8 cellular contexts compared by ENCODE assay signal in genomic region chr6:30684386-30685156, GRCh38. TPM values are rescaled to one million over a fixed set of nuclear protein-coding genes. Genes with fewer than 3 reads are reported as not detected.
DNase-seq lines count a peak whose midpoint lies in the region; ATAC-seq and TF ChIP-seq lines count a peak whose summit lies in the region.

No MANE protein-coding gene starts in this region.

- POLR2A ChIA-PET in IMR-90 (lab: Charles Lee; ENCODE audit: unreplicated experiment), result interaction anchor here (0.7 kb wide), 1 partner anchor 70 kb away, joined by 6 read pairs; no protein-coding TSS in a partner anchor
- POLR2A ChIA-PET in naive thymus-derived CD4-positive, alpha-beta T cell (lab: Charles Lee), result interaction anchor here (0.9 to 15.7 kb wide), 9 partner anchors 6 to 114 kb away, joined by 3 to 499 read pairs (median 7); partner anchors contain the start of genes MDC1, NRM and TUBB

- H3K14ac ChIP-seq in IMR-90 (replicated peaks; ENCODE audit: low read depth, low read length), result peak overlapping the region; percentile 100

- peaks cover 24% of the 10 kb centered on the region for H3K4me1 ChIP-seq in IMR-90 (ENCODE audit: control insufficient read depth, insufficient read depth, low read length)
- peaks cover 14 to 20% of the 10 kb centered on the region in 2 donors for H3K4me1 ChIP-seq in naive thymus-derived CD4-positive, alpha-beta T cell (ENCODE audit: control insufficient read depth in 2 of 2, insufficient read depth in 2 of 2, low read length in 2 of 2)

- H3K4me3 ChIP-seq in IMR-90 (ENCODE audit: insufficient read depth, low read depth, low read length) (peak overlapping the region; percentile 97), epithelial cell of esophagus (ENCODE audit: low read length) (peak overlapping the region; percentile 70)
- H3K4me3 ChIP-seq in naive thymus-derived CD4-positive, alpha-beta T cell (ENCODE audit: low read length), result peak overlapping the region; percentile 98

- peak overlapping the region; percentile 100 for H3K27ac ChIP-seq in IMR-90 (ENCODE audit: insufficient read depth, low read length)
- H3K27ac ChIP-seq in naive thymus-derived CD4-positive, alpha-beta T cell (ENCODE audit: low read depth, low read length), result peak overlapping the region; percentile 95

- peak overlapping the region; percentile 99 for H4K91ac ChIP-seq in IMR-90 (ENCODE audit: insufficient read depth, low read depth, low read length)

- peak overlapping the region; percentile 100 for H2AK5ac ChIP-seq in IMR-90 (ENCODE audit: low read depth, low read length)

- no peak overlapping the region for H2AFZ ChIP-seq in IMR-90 (replicated peaks; ENCODE audit: low read length, poor library complexity)

- peak overlapping the region; percentile 90 to 96 for H4K8ac ChIP-seq in IMR-90 (ENCODE audit: low read depth in 2 of 2, low read length in 2 of 2)

- H3K18ac ChIP-seq in IMR-90 (ENCODE audit: low read depth, low read length), result peak overlapping the region; percentile 92

- no peak for TF ChIP-seq CTCF in IMR-90 (conservative IDR thresholded peaks at IDR 0.05; ENCODE audit: low read depth, low read length)
- TF ChIP-seq CTCF in epithelial cell of esophagus (IDR thresholded peaks at IDR 0.05; ENCODE audit: insufficient read depth, low read depth, low read length, missing control alignments), result no peak

- no peaks in the 10 kb centered on the region for H3K27me3 Mint-ChIP-seq in naive thymus-derived CD4-positive, alpha-beta T cell

- peak overlapping the region; percentile 96; the same call in 2 of the 3 replicates for H2BK15ac ChIP-seq in IMR-90 (ENCODE audit: low read depth, low read length)

- peak overlapping the region; percentile 96 to 99 (median 98) for H3K27ac Mint-ChIP-seq in naive thymus-derived CD4-positive, alpha-beta T cell

- peak overlapping the region; percentile 96 for H3K4me2 ChIP-seq in IMR-90 (ENCODE audit: low read depth, low read length)

- H3K4me1 Mint-ChIP-seq in naive thymus-derived CD4-positive, alpha-beta T cell, result peaks cover 42 to 53% (median 43%) of the 10 kb centered on the region in 7 donors

- peak overlapping the region; percentile 100 for H2AK9ac ChIP-seq in IMR-90 (replicated peaks; ENCODE audit: low read depth, low read length, poor library complexity)

- peaks cover 16 to 40% of the 10 kb centered on the region in 2 experiments; a peak in 3 of 4 replicates for H3K79me1 ChIP-seq in IMR-90 (ENCODE audit: low read depth in 1 of 2, low read length in 2 of 2)

- peaks cover 18 to 68% (median 22%) of the 10 kb centered on the region in 5 donors for H3K36me3 Mint-ChIP-seq in naive thymus-derived CD4-positive, alpha-beta T cell

- H3K56ac ChIP-seq in IMR-90 (ENCODE audit: extremely low read depth, insufficient read depth, low read length), result peak overlapping the region; percentile 100

- no peak for ATAC-seq in IMR-90 (ENCODE audit: low read depth)
- ATAC-seq in naive thymus-derived CD4-positive, alpha-beta T cell, result no peak
- no peak for ATAC-seq in GM18519 (IDR thresholded peaks at IDR 0.05; ENCODE audit: low FRiP score, unreplicated experiment)

- H4K5ac ChIP-seq in IMR-90 (ENCODE audit: low read depth, low read length), result peak overlapping the region; percentile 73

- H3K9ac ChIP-seq in IMR-90 (ENCODE audit: low read depth, low read length), result peak overlapping the region; percentile 100

- H2BK20ac ChIP-seq in IMR-90 (ENCODE audit: low read depth, low read length), result 0 out of 2 replicates have a peak overlapping the region, but pooled peaks have one; percentile 32

- no peak for TF ChIP-seq RAD21 in IMR-90 (IDR thresholded peaks at IDR 0.05; ENCODE audit: low read length)

- in situ Hi-C loops in IMR-90 (cut with MboI; ENCODE audit: low sequenced_read_pairs), result loop anchor here (5.0 kb wide), 1 partner anchor 38 kb away; the partner anchor contains the start of gene TUBB

- H3K9me1 ChIP-seq in IMR-90 (ENCODE audit: insufficient read depth, low read length), result peaks cover 8% of the 10 kb centered on the region

- BruUV-seq in IMR-90 (replicated peaks; lab: Mats Ljungman, UMichigan), result no TSS peak

- dilution Hi-C loops in IMR-90 (cut with HindIII; ENCODE audit: low sequenced_read_pairs, unreplicated experiment), result no loop called here

- peak overlapping the region; percentile 98 for H2BK5ac ChIP-seq in IMR-90 (ENCODE audit: low read depth, low read length, poor library complexity, severe bottlenecking)

- peaks cover 40% of the 10 kb centered on the region for H3K36me3 ChIP-seq in IMR-90 (ENCODE audit: control insufficient read depth, insufficient read depth, low read length)
- H3K36me3 ChIP-seq in naive thymus-derived CD4-positive, alpha-beta T cell (ENCODE audit: control insufficient read depth in 2 of 3, insufficient read depth in 3 of 3, low read length in 3 of 3), result peaks cover 0 to 42% (median 5%) of the 10 kb centered on the region in 3 experiments

- peak; percentile 2 for DNase-seq in AG08396 (ENCODE audit: low spot score)
- DNase-seq in IMR-90, result peak; percentile 44
- DNase-seq in activated CD4-positive, alpha-beta T cell treated with anti-CD3 and anti-CD28 coated beads, Interleukin-2, amount 50 U/mL, for 48 hours, result peak; percentile 68 to 73
- DNase-seq in epithelial cell of esophagus (ENCODE audit: low read depth), result peak; percentile 44
- peak in 3 of 9 donors; percentile 31 to 59 (median 54) for DNase-seq in naive thymus-derived CD4-positive, alpha-beta T cell
- DNase-seq in ureter (ENCODE audit: low spot score), result peak; percentile 62
- DNase-seq in HuH-7 (ENCODE audit: low spot score), result no peak

- no peaks in the 10 kb centered on the region for H3K9me3 ChIP-seq in IMR-90 (ENCODE audit: control insufficient read depth, insufficient read depth, low read length)
- no peaks in the 10 kb centered on the region for H3K9me3 ChIP-seq in naive thymus-derived CD4-positive, alpha-beta T cell (ENCODE audit: control insufficient read depth in 2 of 3, low read length in 3 of 3)

- peaks cover 0 to 5% (median 0%) of the 10 kb centered on the region in 11 donors for H3K9me3 Mint-ChIP-seq in naive thymus-derived CD4-positive, alpha-beta T cell

- CTCF ChIA-PET in IMR-90 (lab: Yijun Ruan, JAX), result no interaction called here
- CTCF ChIA-PET in naive thymus-derived CD4-positive, alpha-beta T cell (lab: Charles Lee), result interaction anchor here (1.5 to 8.9 kb wide), 2 partner anchors 36 to 46 kb away, joined by 4 to 304 read pairs; partner anchors contain the start of genes MDC1 and TUBB

- H3K23ac ChIP-seq in IMR-90 (ENCODE audit: low read depth, low read length), result peak overlapping the region; percentile 100

- peaks cover 63% of the 10 kb centered on the region for H4K20me1 ChIP-seq in IMR-90 (ENCODE audit: insufficient read depth, low read length)

- H3K4ac ChIP-seq in IMR-90 (ENCODE audit: low read depth, low read length), result peak overlapping the region; percentile 100

- TF ChIP-seq POLR2A in IMR-90 (IDR thresholded peaks at IDR 0.05; ENCODE audit: low read depth, low read length), result no peak

- peak overlapping the region; percentile 88 for H2BK120ac ChIP-seq in IMR-90 (ENCODE audit: low read depth, low read length)

- H3K27me3 ChIP-seq in IMR-90 (ENCODE audit: control insufficient read depth, insufficient read depth, low read length), result no peaks in the 10 kb centered on the region
- no peaks in the 10 kb centered on the region for H3K27me3 ChIP-seq in naive thymus-derived CD4-positive, alpha-beta T cell (ENCODE audit: control insufficient read depth in 2 of 2, insufficient read depth in 2 of 2, low read length in 2 of 2)

- peak overlapping the region; percentile 90 to 100 (median 97) for H3K4me3 Mint-ChIP-seq in naive thymus-derived CD4-positive, alpha-beta T cell

- WGBS in IMR-90 (ENCODE audit: extremely low coverage in 2 of 2, insufficient read length in 1 of 2), 2 experiments, result 55% methylated on average over 6 of the region's 21 CpGs; no CpG with 5 or more reads in 1 of the 2 experiments

- intact Hi-C loops in IMR-90 (cut with micrococcal nuclease), result loop anchor here (5.0 kb wide), 1 partner anchor 403 kb away; no protein-coding TSS in a partner anchor
- intact Hi-C loops in naive thymus-derived CD4-positive, alpha-beta T cell (cut with micrococcal nuclease), result loop anchor here (5.0 kb wide), 3 partner anchors 143 to 473 kb away; partner anchors contain the start of genes CCHCR1 (in 1 of the 2) and TCF19 (in 1 of the 2)

RNA-seq across cellular contexts. Expression of gene PPP1R18, which starts 1.9 kb away (rescaled TPM):
- 31.9 and 32.8 TPM in 2 replicates for total RNA-seq in IMR-90 (2012; rRNA removed)
- polyA plus RNA-seq in IMR-90 (2012; rRNA removed), result 129 and 134 TPM in 2 replicates
- polyA plus RNA-seq in IMR-90 (2012; cell fraction: cytosol; rRNA removed), result 129 and 140 TPM in 2 replicates
- polyA plus RNA-seq in IMR-90 (2012; cell fraction: nucleus; rRNA removed; ENCODE audit: low replicate concordance), result 114 and 118 TPM in 2 replicates
- total RNA-seq in naive thymus-derived CD4-positive, alpha-beta T cell, result 100 to 1,000 TPM in 2 of 5 experiments, 10 to 100 TPM in 3; 60.9 to 262 (median 95.3) TPM
- 10 to 100 TPM; 70.3 to 90.5 TPM for polyA plus RNA-seq in naive thymus-derived CD4-positive, alpha-beta T cell
- total RNA-seq in ureter, result 31.5 TPM

RNA-seq across cellular contexts. Expression of gene NRM, which starts 6.2 kb away (rescaled TPM):
- total RNA-seq in IMR-90 (2012; rRNA removed) (1.7 and 2.2 TPM in 2 replicates), ureter (12.3 TPM)
- 27.0 and 29.1 TPM in 2 replicates for polyA plus RNA-seq in IMR-90 (2012; rRNA removed)
- polyA plus RNA-seq in IMR-90 (2012; cell fraction: cytosol; rRNA removed), result 21.0 and 21.9 TPM in 2 replicates
- polyA plus RNA-seq in IMR-90 (2012; cell fraction: nucleus; rRNA removed; ENCODE audit: low replicate concordance), result 15.5 and 15.8 TPM in 2 replicates
- total RNA-seq in naive thymus-derived CD4-positive, alpha-beta T cell, result 10 to 100 TPM in 1 of 5 experiments, 1 to 10 TPM in 4; 2.3 to 29.4 (median 3.1) TPM
- polyA plus RNA-seq in naive thymus-derived CD4-positive, alpha-beta T cell, result 1 to 10 TPM; 7.2 to 7.6 TPM

RNA-seq across cellular contexts. Expression of gene DHX16, which starts 11.8 kb away (rescaled TPM):
- total RNA-seq in IMR-90 (2012; rRNA removed) (43.9 and 48.4 TPM in 2 replicates), ureter (31.5 TPM)
- 47.9 and 48.3 TPM in 2 replicates for polyA plus RNA-seq in IMR-90 (2012; rRNA removed)
- polyA plus RNA-seq in IMR-90 (2012; cell fraction: cytosol; rRNA removed), result 31.6 and 38.3 TPM in 2 replicates
- 89.6 and 98.6 TPM in 2 replicates for polyA plus RNA-seq in IMR-90 (2012; cell fraction: nucleus; rRNA removed; ENCODE audit: low replicate concordance)
- 10 to 100 TPM; 25.9 to 51.5 (median 46.7) TPM for total RNA-seq in naive thymus-derived CD4-positive, alpha-beta T cell
- polyA plus RNA-seq in naive thymus-derived CD4-positive, alpha-beta T cell, result 10 to 100 TPM; 14.9 to 38.3 TPM

RNA-seq across cellular contexts. Expression of gene MDC1, which starts 32.5 kb away (rescaled TPM):
- 3.6 and 4.5 TPM in 2 replicates for total RNA-seq in IMR-90 (2012; rRNA removed)
- 12.1 and 12.4 TPM in 2 replicates for polyA plus RNA-seq in IMR-90 (2012; rRNA removed)
- polyA plus RNA-seq in IMR-90 (2012; cell fraction: cytosol; rRNA removed), result 6.0 and 8.0 TPM in 2 replicates
- polyA plus RNA-seq in IMR-90 (2012; cell fraction: nucleus; rRNA removed; ENCODE audit: low replicate concordance), result 30.2 and 33.9 TPM in 2 replicates
- total RNA-seq in naive thymus-derived CD4-positive, alpha-beta T cell, result 10 to 100 TPM; 40.3 to 78.9 (median 62.0) TPM
- 10 to 100 TPM in 1 of 2 donors, 1 to 10 TPM in 1; 4.5 to 11.0 TPM for polyA plus RNA-seq in naive thymus-derived CD4-positive, alpha-beta T cell
- 41.1 TPM for total RNA-seq in ureter

RNA-seq across cellular contexts. Expression of gene TUBB, which starts 35.6 kb away (rescaled TPM):
- total RNA-seq in IMR-90 (2012; rRNA removed), result 1,207 and 1,401 TPM in 2 replicates
- polyA plus RNA-seq in IMR-90 (2012; rRNA removed), result 2,004 and 2,008 TPM in 2 replicates
- 811 and 1,574 TPM in 2 replicates for polyA plus RNA-seq in IMR-90 (2012; cell fraction: cytosol; rRNA removed)
- 419 and 725 TPM in 2 replicates for polyA plus RNA-seq in IMR-90 (2012; cell fraction: nucleus; rRNA removed; ENCODE audit: low replicate concordance)
- total RNA-seq in naive thymus-derived CD4-positive, alpha-beta T cell, result 100 to 1,000 TPM in 4 of 5 experiments, 10 to 100 TPM in 1; 86.7 to 930 (median 242) TPM
- polyA plus RNA-seq in naive thymus-derived CD4-positive, alpha-beta T cell, result 100 to 1,000 TPM; 107 to 151 TPM
- 357 TPM for total RNA-seq in ureter
